Comparison of ENCODE assay signal across 1 cellular context in the genomic region with DNA sequence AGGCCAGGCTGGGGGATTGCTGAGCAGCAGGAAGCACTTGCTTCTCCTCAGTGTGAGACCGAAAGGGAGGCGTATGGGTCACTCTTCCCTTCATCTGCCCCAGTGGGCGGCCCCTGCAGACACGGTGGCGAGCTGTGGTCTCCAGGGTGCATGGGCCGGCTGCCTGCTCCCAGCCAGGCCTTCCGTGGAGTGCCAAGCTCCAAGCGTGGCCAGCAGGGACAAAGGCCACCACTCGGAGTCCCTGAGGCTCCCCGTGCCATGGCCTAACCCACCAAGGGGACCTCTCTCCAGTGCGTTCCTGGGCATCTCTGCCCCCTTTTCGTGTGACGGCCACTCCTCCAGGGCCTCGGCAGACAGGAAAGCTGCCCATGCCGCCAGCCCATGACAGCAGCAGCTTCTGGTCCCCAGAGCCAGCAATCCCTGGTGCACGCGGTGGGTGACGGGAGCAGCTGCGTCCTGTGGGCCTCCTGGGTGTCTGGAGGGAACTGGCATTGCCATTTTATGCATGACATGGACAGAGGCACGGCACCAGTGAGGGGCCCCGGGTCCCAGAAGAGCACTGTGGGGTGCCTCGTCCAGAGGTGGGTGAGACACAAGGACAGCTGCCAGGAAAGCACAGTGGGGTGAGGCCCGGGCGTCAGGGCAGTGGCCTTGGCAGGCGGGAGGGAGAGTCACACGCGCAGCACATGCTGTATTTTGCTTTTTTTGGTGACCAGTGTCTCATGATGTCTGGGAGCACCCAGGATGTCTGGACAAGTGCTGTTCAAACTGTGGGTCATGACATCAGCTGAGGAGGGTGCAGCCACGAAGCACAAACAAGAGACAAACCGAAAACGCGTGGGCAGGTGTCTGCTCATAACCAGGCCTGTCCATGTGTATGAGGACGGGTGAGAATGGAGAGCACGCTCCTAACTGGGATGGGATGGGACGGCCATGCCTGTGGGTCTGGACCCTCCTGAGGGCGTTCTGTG.
TF ChIP-seq lines count a peak whose summit lies in the region.

No MANE protein-coding gene starts in this region.

TF ChIP-seq in HepG2, 621 proteins besides CTCF, POLR2A, EP300 and RAD21:
- TF ChIP-seq ZNF687 (CRISPR knock-in tag; IDR thresholded peaks at IDR 0.05) (peak; percentile 26), DZIP1 (CRISPR knock-in tag; IDR thresholded peaks at IDR 0.05) (0 out of 2 replicates have a peak, but pooled peaks have one; percentile 5)
- TF ChIP-seq, protein P1, sequence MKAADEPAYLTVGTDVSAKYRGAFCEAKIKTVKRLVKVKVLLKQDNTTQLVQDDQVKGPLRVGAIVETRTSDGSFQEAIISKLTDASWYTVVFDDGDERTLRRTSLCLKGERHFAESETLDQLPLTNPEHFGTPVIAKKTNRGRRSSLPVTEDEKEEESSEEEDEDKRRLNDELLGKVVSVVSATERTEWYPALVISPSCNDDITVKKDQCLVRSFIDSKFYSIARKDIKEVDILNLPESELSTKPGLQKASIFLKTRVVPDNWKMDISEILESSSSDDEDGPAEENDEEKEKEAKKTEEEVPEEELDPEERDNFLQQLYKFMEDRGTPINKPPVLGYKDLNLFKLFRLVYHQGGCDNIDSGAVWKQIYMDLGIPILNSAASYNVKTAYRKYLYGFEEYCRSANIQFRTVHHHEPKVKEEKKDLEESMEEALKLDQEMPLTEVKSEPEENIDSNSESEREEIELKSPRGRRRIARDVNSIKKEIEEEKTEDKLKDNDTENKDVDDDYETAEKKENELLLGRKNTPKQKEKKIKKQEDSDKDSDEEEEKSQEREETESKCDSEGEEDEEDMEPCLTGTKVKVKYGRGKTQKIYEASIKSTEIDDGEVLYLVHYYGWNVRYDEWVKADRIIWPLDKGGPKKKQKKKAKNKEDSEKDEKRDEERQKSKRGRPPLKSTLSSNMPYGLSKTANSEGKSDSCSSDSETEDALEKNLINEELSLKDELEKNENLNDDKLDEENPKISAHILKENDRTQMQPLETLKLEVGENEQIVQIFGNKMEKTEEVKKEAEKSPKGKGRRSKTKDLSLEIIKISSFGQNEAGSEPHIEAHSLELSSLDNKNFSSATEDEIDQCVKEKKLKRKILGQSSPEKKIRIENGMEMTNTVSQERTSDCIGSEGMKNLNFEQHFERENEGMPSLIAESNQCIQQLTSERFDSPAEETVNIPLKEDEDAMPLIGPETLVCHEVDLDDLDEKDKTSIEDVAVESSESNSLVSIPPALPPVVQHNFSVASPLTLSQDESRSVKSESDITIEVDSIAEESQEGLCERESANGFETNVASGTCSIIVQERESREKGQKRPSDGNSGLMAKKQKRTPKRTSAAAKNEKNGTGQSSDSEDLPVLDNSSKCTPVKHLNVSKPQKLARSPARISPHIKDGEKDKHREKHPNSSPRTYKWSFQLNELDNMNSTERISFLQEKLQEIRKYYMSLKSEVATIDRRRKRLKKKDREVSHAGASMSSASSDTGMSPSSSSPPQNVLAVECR (CRISPR knock-in tag; IDR thresholded peaks at IDR 0.05; ENCODE audit: borderline replicate concordance): 0 out of 2 replicates have a peak, but pooled peaks have one; percentile 6
- TF ChIP-seq, protein P2, sequence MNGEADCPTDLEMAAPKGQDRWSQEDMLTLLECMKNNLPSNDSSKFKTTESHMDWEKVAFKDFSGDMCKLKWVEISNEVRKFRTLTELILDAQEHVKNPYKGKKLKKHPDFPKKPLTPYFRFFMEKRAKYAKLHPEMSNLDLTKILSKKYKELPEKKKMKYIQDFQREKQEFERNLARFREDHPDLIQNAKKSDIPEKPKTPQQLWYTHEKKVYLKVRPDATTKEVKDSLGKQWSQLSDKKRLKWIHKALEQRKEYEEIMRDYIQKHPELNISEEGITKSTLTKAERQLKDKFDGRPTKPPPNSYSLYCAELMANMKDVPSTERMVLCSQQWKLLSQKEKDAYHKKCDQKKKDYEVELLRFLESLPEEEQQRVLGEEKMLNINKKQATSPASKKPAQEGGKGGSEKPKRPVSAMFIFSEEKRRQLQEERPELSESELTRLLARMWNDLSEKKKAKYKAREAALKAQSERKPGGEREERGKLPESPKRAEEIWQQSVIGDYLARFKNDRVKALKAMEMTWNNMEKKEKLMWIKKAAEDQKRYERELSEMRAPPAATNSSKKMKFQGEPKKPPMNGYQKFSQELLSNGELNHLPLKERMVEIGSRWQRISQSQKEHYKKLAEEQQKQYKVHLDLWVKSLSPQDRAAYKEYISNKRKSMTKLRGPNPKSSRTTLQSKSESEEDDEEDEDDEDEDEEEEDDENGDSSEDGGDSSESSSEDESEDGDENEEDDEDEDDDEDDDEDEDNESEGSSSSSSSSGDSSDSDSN (CRISPR knock-in tag; IDR thresholded peaks at IDR 0.05): no peak
